ENCODE assay signal across 22 cellular contexts in genomic region chr14:100536141-100536540, GRCh38.
DNase-seq lines count a peak whose midpoint lies in the region; ATAC-seq and TF ChIP-seq lines count a peak whose summit lies in the region.
"Had no signal": no experiment of that assay in that cellular context is flagged by ENCODE, and none has a peak within 500 bp of the region (broad histone marks: within the 10 kb centered on the region; RNA-seq: fewer than 3 reads in every experiment).

No MANE protein-coding gene starts in this region.

- no peaks in the 10 kb centered on the region for H3K36me3 ChIP-seq in WERI-Rb-1
- H3K36me3 ChIP-seq: breast epithelium, neural progenitor cell, thyroid gland had no signal

- ATAC-seq in HG02798 (IDR thresholded peaks at IDR 0.05; ENCODE audit: poor library complexity, unreplicated experiment): no peak
- ATAC-seq: activated T-helper 17 cell treated with anti-CD3 and anti-CD28 coated beads, Interleukin-2, amount 50 U/mL, for 72 hours had no signal

- no peaks in the 10 kb centered on the region for H3K27me3 ChIP-seq in WERI-Rb-1 (ENCODE audit: insufficient read depth, low read depth, severe bottlenecking)
- H3K27me3 ChIP-seq: breast epithelium, neural progenitor cell, thyroid gland had no signal

- H3K36me3 Mint-ChIP-seq in nephron progenitor cell (ENCODE audit: low read depth): no peaks in the 10 kb centered on the region
- H3K36me3 Mint-ChIP-seq: neural progenitor cell had no signal

- no peak overlapping the region for H3K27ac ChIP-seq in WERI-Rb-1
- H3K27ac ChIP-seq: neural progenitor cell, thyroid gland had no signal

- H3K27ac Mint-ChIP-seq in nephron progenitor cell: no peak overlapping the region
- H3K27ac Mint-ChIP-seq: activated B cell treated with CpG ODN at 0.5 μM for 24 hours; activated T-helper 17 cell treated with anti-CD3 and anti-CD28 coated beads, Interleukin-2, amount 50 U/mL, for 72 hours; neural progenitor cell; T-helper 1 cell treated with Interleukin-12 subunit alpha and Interleukin-12 subunit beta and Interleukin-4 antibody, amounts not matched to agents 30 μg/mL and 1 μg/mL, for 36 hours had no signal

- H3K9me3 Mint-ChIP-seq in nephron progenitor cell: no peaks in the 10 kb centered on the region
- H3K9me3 Mint-ChIP-seq: activated B cell treated with CpG ODN at 0.5 μM for 24 hours; activated T-helper 17 cell treated with anti-CD3 and anti-CD28 coated beads, Interleukin-2, amount 50 U/mL, for 72 hours; neural progenitor cell; T-helper 1 cell treated with Interleukin-12 subunit alpha and Interleukin-12 subunit beta and Interleukin-4 antibody, amounts not matched to agents 30 μg/mL and 1 μg/mL, for 36 hours had no signal

- DNase-seq in stimulated activated CD4-positive, alpha-beta T cell treated with anti-CD3 and anti-CD28 coated beads, Interleukin-4, amount 100 ng/mL, for 24 hours: peak; percentile 0
- no peak for DNase-seq in stimulated activated CD4-positive, alpha-beta T cell treated with anti-CD3 and anti-CD28 coated beads, Interleukin-12 subunit alpha, Interleukin-12 subunit beta, amount 100 ng/mL, for 4 hours
- DNase-seq in WERI-Rb-1 (peak; percentile 5), nephron progenitor cell (peak; percentile 3), SW 1271 (lab: John Stamatoyannopoulos, UW) (no peak), SIG-M5 (lab: John Stamatoyannopoulos, UW) (no peak)
- DNase-seq: COR-L47; dermis blood vessel endothelial cell; foreskin fibroblast; KG1; NCI-H2081 treated with DMSO at 0.1 percent for 48 hours; NCI-H524; retina; SHP77; stimulated activated naive CD4-positive, alpha-beta T cell had no signal

- no peak overlapping the region for H3K4me3 ChIP-seq in WERI-Rb-1 (ENCODE audit: low read depth, low read length)
- H3K4me3 ChIP-seq: breast epithelium, neural progenitor cell, thyroid gland had no signal

- no peak for TF ChIP-seq CTCF in WERI-Rb-1 (IDR thresholded peaks at IDR 0.05; ENCODE audit: low read depth, low read length)
- no peak for TF ChIP-seq CTCF in nephron progenitor cell (IDR thresholded peaks at IDR 0.05)

- H3K27me3 Mint-ChIP-seq in nephron progenitor cell (ENCODE audit: low read depth, poor library complexity): no peaks in the 10 kb centered on the region
- H3K27me3 Mint-ChIP-seq: activated B cell treated with CpG ODN at 0.5 μM for 24 hours; activated T-helper 17 cell treated with anti-CD3 and anti-CD28 coated beads, Interleukin-2, amount 50 U/mL, for 72 hours had no signal

- H3K4me3 Mint-ChIP-seq in nephron progenitor cell: no peak overlapping the region
- H3K4me3 Mint-ChIP-seq: activated B cell treated with CpG ODN at 0.5 μM for 24 hours; activated T-helper 17 cell treated with anti-CD3 and anti-CD28 coated beads, Interleukin-2, amount 50 U/mL, for 72 hours; neural progenitor cell; T-helper 1 cell treated with Interleukin-12 subunit alpha and Interleukin-12 subunit beta and Interleukin-4 antibody, amounts not matched to agents 30 μg/mL and 1 μg/mL, for 36 hours had no signal

- H3K4me1 Mint-ChIP-seq in nephron progenitor cell: peaks cover 41% of the 10 kb centered on the region
- H3K4me1 Mint-ChIP-seq: activated B cell treated with CpG ODN at 0.5 μM for 24 hours; activated T-helper 17 cell treated with anti-CD3 and anti-CD28 coated beads, Interleukin-2, amount 50 U/mL, for 72 hours had no signal

- no peaks in the 10 kb centered on the region for H3K9me3 ChIP-seq in WERI-Rb-1 (ENCODE audit: severe bottlenecking)
- H3K9me3 ChIP-seq: breast epithelium, thyroid gland had no signal

Comparison
In these comparisons a context has a peak if more than half of its experiments do, and no peak if none do; other contexts are left out.
1. DNase-seq: peak in stimulated activated CD4-positive, alpha-beta T cell treated with anti-CD3 and anti-CD28 coated beads, Interleukin-4, amount 100 ng/mL, for 24 hours (single experiment), WERI-Rb-1 (single experiment) and nephron progenitor cell (single experiment); none in stimulated activated CD4-positive, alpha-beta T cell treated with anti-CD3 and anti-CD28 coated beads, Interleukin-12 subunit alpha, Interleukin-12 subunit beta, amount 100 ng/mL, for 4 hours (single experiment), SW 1271 (0 of 2) and SIG-M5 (single experiment).